Comparison of ENCODE assay signal across 15 cellular contexts in the genomic region with DNA sequence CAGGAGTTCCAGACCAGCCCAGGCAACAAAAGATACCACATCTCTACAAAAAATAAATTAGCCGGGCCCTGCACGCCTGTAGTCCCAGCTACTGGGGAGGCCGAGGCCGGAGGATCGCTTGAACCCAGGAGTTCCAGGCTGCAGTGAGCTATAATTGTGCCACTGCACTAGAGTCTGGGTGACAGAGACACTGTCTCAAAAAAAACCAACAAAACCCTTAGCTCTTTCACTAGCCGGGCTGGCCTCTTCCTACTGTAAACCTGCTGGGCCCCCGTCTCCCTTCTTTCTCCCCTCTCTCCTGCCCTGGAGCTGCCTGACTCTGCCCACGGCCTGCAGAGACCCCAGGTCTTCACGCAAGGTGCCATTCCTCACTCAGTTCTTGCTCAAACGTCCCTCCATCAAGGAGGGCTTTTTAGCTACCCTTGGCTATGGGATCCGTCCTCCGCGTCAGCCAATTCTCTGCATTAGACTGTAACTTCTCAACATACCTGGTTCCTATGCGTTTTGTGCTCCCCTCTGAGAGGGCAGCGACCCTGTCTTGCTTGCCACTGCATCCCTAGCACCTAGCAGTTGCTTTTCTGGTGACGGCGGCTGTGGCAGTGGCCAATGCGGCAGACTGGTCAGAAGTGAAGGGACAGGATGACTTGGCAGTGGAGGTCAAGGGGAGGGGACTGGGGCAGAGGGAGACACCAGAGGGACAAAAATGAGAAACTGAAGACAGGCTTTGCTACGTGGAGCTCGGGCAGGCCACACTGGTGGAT. TPM values are rescaled to one million over a fixed set of nuclear protein-coding genes. Genes with fewer than 3 reads are reported as not detected.
DNase-seq lines count a peak whose midpoint lies in the region; ATAC-seq and TF ChIP-seq lines count a peak whose summit lies in the region.
"Had no signal": no experiment of that assay in that cellular context is flagged by ENCODE, and none has a peak within 500 bp of the region (broad histone marks: within the 10 kb centered on the region; RNA-seq: fewer than 3 reads in every experiment).

No MANE protein-coding gene starts in this region.

- TF ChIP-seq CTCF in dorsolateral prefrontal cortex (IDR thresholded peaks at IDR 0.05 in 54 of 56, conservative IDR thresholded peaks at IDR 0.05 in 2 of 56; ENCODE audit: low read depth in 1 of 56, partially characterized antibody in 56 of 56) (no peak), progenitor cell of endocrine pancreas (IDR thresholded peaks at IDR 0.05; ENCODE audit: unreplicated experiment) (no peak)

- H3K36me3 Mint-ChIP-seq in activated CD4-positive, alpha-beta T cell treated with anti-CD3 and anti-CD28 coated beads for 36 hours (ENCODE audit: low read depth), result peaks cover 15% of the 10 kb centered on the region
- peaks cover 17% of the 10 kb centered on the region for H3K36me3 Mint-ChIP-seq in progenitor cell of endocrine pancreas (ENCODE audit: insufficient read depth)

- H3K9me3 ChIP-seq in NT2/D1 (ENCODE audit: insufficient read depth, low read length) (no peaks in the 10 kb centered on the region), MG63 (no peaks in the 10 kb centered on the region)
- H3K9me3 ChIP-seq: Peyer's patch, psoas muscle had no signal

- H3K27me3 Mint-ChIP-seq in activated CD4-positive, alpha-beta T cell treated with anti-CD3 and anti-CD28 coated beads for 36 hours, result peaks cover 15% of the 10 kb centered on the region
- peaks cover 53% of the 10 kb centered on the region for H3K27me3 Mint-ChIP-seq in progenitor cell of endocrine pancreas

- H3K36me3 ChIP-seq in NT2/D1 (ENCODE audit: insufficient read depth, insufficient read length, low read length) (peaks cover 38% of the 10 kb centered on the region), MG63 (peaks cover 11% of the 10 kb centered on the region)

- peak overlapping the region; percentile 48 for H3K4me3 ChIP-seq in NT2/D1 (ENCODE audit: insufficient read length, low read depth)
- peak overlapping the region in 46 of 59 donors; percentile 51 to 77 (median 65) for H3K4me3 ChIP-seq in dorsolateral prefrontal cortex
- H3K4me3 ChIP-seq in MG63, result no peak overlapping the region

- H3K4me1 ChIP-seq in NT2/D1 (ENCODE audit: insufficient read depth, insufficient read length), result peaks cover 31% of the 10 kb centered on the region
- H3K4me1 ChIP-seq: psoas muscle had no signal

- intact Hi-C loops in activated CD4-positive, alpha-beta T cell treated with anti-CD3 and anti-CD28 coated beads for 36 hours (cut with DNase I, micrococcal nuclease), result no loop called here
- intact Hi-C loops in dorsolateral prefrontal cortex (cut with DNase I), result loop anchor here in 1 of 2 donors (10.0 kb wide), 1 partner anchor 70 kb away; no protein-coding TSS in a partner anchor

- H3K27me3 ChIP-seq in NT2/D1 (ENCODE audit: insufficient read depth, insufficient read length), result peaks cover 46% of the 10 kb centered on the region
- peaks cover 0 to 34% (median 0%) of the 10 kb centered on the region in 45 donors for H3K27me3 ChIP-seq in dorsolateral prefrontal cortex
- H3K27me3 ChIP-seq in MG63, result no peaks in the 10 kb centered on the region

- peak overlapping the region in 16 of 59 donors; percentile 6 to 81 (median 34) for H3K27ac ChIP-seq in dorsolateral prefrontal cortex
- H3K27ac ChIP-seq: psoas muscle had no signal

- H3K4me1 Mint-ChIP-seq in activated CD4-positive, alpha-beta T cell treated with anti-CD3 and anti-CD28 coated beads for 36 hours, result peaks cover 12% of the 10 kb centered on the region
- no peaks in the 10 kb centered on the region for H3K4me1 Mint-ChIP-seq in progenitor cell of endocrine pancreas (ENCODE audit: low read depth)

- no peaks in the 10 kb centered on the region for H3K9me3 Mint-ChIP-seq in activated CD4-positive, alpha-beta T cell treated with anti-CD3 and anti-CD28 coated beads for 36 hours (ENCODE audit: low read depth)
- H3K9me3 Mint-ChIP-seq in progenitor cell of endocrine pancreas (ENCODE audit: low read depth), result no peaks in the 10 kb centered on the region

- H3K9ac ChIP-seq in NT2/D1 (ENCODE audit: insufficient read length, low read depth), result peak overlapping the region; percentile 34

- no peak for DNase-seq in activated CD4-positive, alpha-beta T cell treated with anti-CD3 and anti-CD28 coated beads for 36 hours
- no peak for DNase-seq in activated CD4-positive, alpha-beta T cell treated with anti-CD3 and anti-CD28 coated beads for 48 hours
- no peak for DNase-seq in NT2/D1 (ENCODE audit: low read depth, low spot score)
- peak in 2 of 10 donors; percentile 16 to 35 for DNase-seq in dorsolateral prefrontal cortex
- DNase-seq in progenitor cell of endocrine pancreas (ENCODE audit: low spot score, unreplicated experiment), result no peak
- no peak for DNase-seq in NCI-H2029 treated with DMSO at 0.1 percent for 48 hours (lab: John Stamatoyannopoulos, UW)
- DNase-seq in MG63, result no peak
- DNase-seq: GDM1, left ventricle myocardium superior, NCI-H1694, psoas muscle had no signal

- CTCF ChIA-PET in activated CD4-positive, alpha-beta T cell treated with anti-CD3 and anti-CD28 coated beads for 36 hours (lab: Charles Lee), result interaction anchor here (0.7 to 1.0 kb wide), 4 partner anchors 15 to 150 kb away, joined by 3 read pairs; partner anchors contain the start of gene DIABLO

- H3K27ac Mint-ChIP-seq in activated CD4-positive, alpha-beta T cell treated with anti-CD3 and anti-CD28 coated beads for 36 hours, result no peak overlapping the region
- H3K27ac Mint-ChIP-seq in progenitor cell of endocrine pancreas, result no peak overlapping the region

- H3K4me3 Mint-ChIP-seq in activated CD4-positive, alpha-beta T cell treated with anti-CD3 and anti-CD28 coated beads for 36 hours, result peak overlapping the region; percentile 46
- peak overlapping the region; percentile 62 for H3K4me3 Mint-ChIP-seq in progenitor cell of endocrine pancreas (ENCODE audit: low read depth)

- POLR2A ChIA-PET in activated CD4-positive, alpha-beta T cell treated with anti-CD3 and anti-CD28 coated beads for 36 hours (lab: Charles Lee), result no interaction called here

- ATAC-seq in activated CD4-positive, alpha-beta T cell treated with anti-CD3 and anti-CD28 coated beads for 36 hours, result no peak
- ATAC-seq in HG02571 (IDR thresholded peaks at IDR 0.05; ENCODE audit: unreplicated experiment), result no peak
- ATAC-seq: left ventricle myocardium superior had no signal

RNA-seq across cellular contexts. Expression of gene B3GNT4, which starts 1.5 kb away (rescaled TPM):
- 1 to 10 TPM; 2.0 to 2.6 TPM for total RNA-seq in activated CD4-positive, alpha-beta T cell treated with anti-CD3 and anti-CD28 coated beads for 36 hours
- total RNA-seq in dorsolateral prefrontal cortex (10 to 100 TPM in 68 of 120 experiments, 1 to 10 TPM in 52; 2.7 to 30.2 (median 10.5) TPM), progenitor cell of endocrine pancreas (0.27 and 0.91 TPM in 2 replicates)
- total RNA-seq in MG63 (2014; rRNA removed; shearing (Covaris generic); ENCODE audit: low replicate concordance), result not detected in 2 replicates
- total RNA-seq: glomerular endothelial cell, left ventricle myocardium superior had no signal

RNA-seq across cellular contexts. Expression of gene DIABLO, which starts 20.8 kb away (rescaled TPM):
- 10 to 100 TPM; 46.3 to 47.0 TPM for total RNA-seq in activated CD4-positive, alpha-beta T cell treated with anti-CD3 and anti-CD28 coated beads for 36 hours
- total RNA-seq in dorsolateral prefrontal cortex, result 10 to 100 TPM; 26.7 to 52.0 (median 41.8) TPM
- total RNA-seq in progenitor cell of endocrine pancreas, result 63.8 and 65.3 TPM in 2 replicates
- 70.9 and 74.7 TPM in 2 replicates for total RNA-seq in MG63 (2014; rRNA removed; shearing (Covaris generic); ENCODE audit: low replicate concordance)

RNA-seq across cellular contexts. Expression of gene LRRC43, which starts 22.1 kb away (rescaled TPM):
- under 1 TPM in 1 of 2 experiments, not detected in 1; 0.37 TPM for total RNA-seq in activated CD4-positive, alpha-beta T cell treated with anti-CD3 and anti-CD28 coated beads for 36 hours
- 10 to 100 TPM in 17 of 120 experiments, 1 to 10 TPM in 103; 2.5 to 12.7 (median 7.7) TPM for total RNA-seq in dorsolateral prefrontal cortex
- 5.4 and 5.5 TPM in 2 replicates for total RNA-seq in progenitor cell of endocrine pancreas
- total RNA-seq in MG63 (2014; rRNA removed; shearing (Covaris generic); ENCODE audit: low replicate concordance), result not detected in 2 replicates
- total RNA-seq: HT-29, Peyer's patch had no signal

RNA-seq across cellular contexts. Expression of gene IL31, which starts 31.0 kb away (rescaled TPM):
- 1 to 10 TPM; 2.1 to 4.0 TPM for total RNA-seq in activated CD4-positive, alpha-beta T cell treated with anti-CD3 and anti-CD28 coated beads for 36 hours
- not detected for total RNA-seq in dorsolateral prefrontal cortex
- not detected in 2 replicates for total RNA-seq in progenitor cell of endocrine pancreas
- not detected in 2 replicates for total RNA-seq in MG63 (2014; rRNA removed; shearing (Covaris generic); ENCODE audit: low replicate concordance)
- total RNA-seq: glomerular endothelial cell, HT-29, left ventricle myocardium superior, Peyer's patch, psoas muscle had no signal
